ENCODE assay signal across 26 cellular contexts in the genomic region with DNA sequence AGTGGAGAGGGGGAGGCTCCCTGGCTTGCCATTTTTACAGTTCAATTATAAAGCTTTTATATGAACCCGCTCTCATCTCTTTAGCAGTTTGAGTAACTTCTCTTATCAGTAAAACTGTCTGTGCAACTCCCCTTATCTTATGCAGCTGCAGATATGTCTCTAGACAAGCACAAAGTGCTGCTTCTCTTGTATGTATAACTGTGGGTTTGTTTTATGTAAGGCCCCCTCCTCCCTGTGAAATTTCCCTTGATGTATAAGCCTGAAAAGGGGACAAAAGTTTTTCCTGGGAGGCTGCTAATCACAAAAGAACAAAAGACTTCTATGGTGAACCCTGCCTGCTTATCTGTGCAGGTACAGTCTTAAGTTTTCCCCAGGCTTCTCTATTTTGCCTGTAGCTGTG.
"Had no signal": no experiment of that assay in that cellular context is flagged by ENCODE, and none has a peak within 500 bp of the region (broad histone marks: within the 10 kb centered on the region; RNA-seq: fewer than 3 reads in every experiment).

No MANE protein-coding gene starts in this region.

- H3K36me3 ChIP-seq: left lung, lower lobe of right lung, pancreas, prostate gland, sigmoid colon, spleen, suprapubic skin, thoracic aorta, tibial nerve, uterus had no signal

- DNase-seq: hypothalamus; immature natural killer cell; kidney; left colon; left lung; lower lobe of right lung; mammary epithelial cell; mesenchymal stem cell; naive thymus-derived CD8-positive, alpha-beta T cell; nucleus accumbens; pancreas; posterior cingulate gyrus; retina; right cardiac atrium; sigmoid colon; small intestine; spleen; stimulated activated CD4-positive, alpha-beta T cell treated with anti-CD3 and anti-CD28 coated beads, Interleukin-4, amount 100 ng/mL, for 24 hours; stimulated activated naive CD4-positive, alpha-beta T cell; uterus had no signal

- H3K4me1 ChIP-seq: left lung, lower lobe of right lung, pancreas, prostate gland, sigmoid colon, spleen, suprapubic skin, tibial nerve, uterus had no signal

- H3K4me3 ChIP-seq: left lung, lower lobe of right lung, pancreas, prostate gland, sigmoid colon, spleen, suprapubic skin, thoracic aorta, tibial nerve, uterus had no signal

- H3K9me3 ChIP-seq: lower lobe of right lung, pancreas, prostate gland, sigmoid colon, suprapubic skin, thoracic aorta, tibial nerve, uterus had no signal

- H3K27me3 ChIP-seq: left lung, pancreas, sigmoid colon, spleen, suprapubic skin, tibial nerve, uterus had no signal

- ATAC-seq: left colon; left lung; lower lobe of right lung; naive thymus-derived CD8-positive, alpha-beta T cell; pancreas; right cardiac atrium; stimulated activated effector memory CD8-positive, alpha-beta T cell treated with anti-CD3 and anti-CD28 coated beads, Interleukin-12 subunit alpha, Interleukin-12 subunit beta, amount 100 ng/mL, for 72 hours had no signal

- FAIRE-seq: islet of Langerhans, kidney, pancreas, small intestine had no signal

- H3K27ac ChIP-seq: left lung, lower lobe of right lung, pancreas, prostate gland, sigmoid colon, spleen, suprapubic skin, thoracic aorta, tibial nerve, uterus had no signal
